In the genomic region with DNA sequence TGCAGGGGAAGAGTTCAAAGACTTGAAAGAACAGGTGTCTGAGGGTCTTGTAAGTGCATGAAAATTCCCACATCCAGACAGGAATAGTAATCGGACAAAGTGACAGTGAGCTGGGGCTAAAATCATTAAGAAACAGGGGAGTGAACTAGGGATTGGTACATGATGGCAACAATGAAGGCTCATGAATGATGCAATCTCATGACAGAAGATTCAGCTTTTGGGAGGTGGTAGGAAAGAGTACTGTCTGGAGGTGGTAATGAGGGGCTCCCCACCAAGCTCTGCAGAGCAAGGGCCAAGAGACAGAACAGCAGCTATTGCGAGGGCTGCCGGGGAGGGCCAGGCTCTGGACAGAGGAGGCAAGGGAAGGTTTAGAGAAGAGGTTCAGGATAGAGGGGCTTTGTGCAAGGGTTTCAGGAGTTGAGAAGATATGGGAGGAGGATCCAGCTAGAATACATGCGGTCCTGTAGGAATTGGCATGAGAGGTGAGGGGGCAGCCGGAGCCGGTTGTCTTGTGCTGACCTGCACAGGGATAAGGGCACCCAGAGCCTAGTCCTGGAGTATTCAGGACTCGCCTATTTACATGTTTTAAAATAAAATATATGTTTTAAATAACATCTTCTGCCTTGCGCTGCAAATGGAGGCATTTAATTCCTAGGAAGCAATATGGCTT, we compare ENCODE assay signal across 2 cellular contexts.
TF ChIP-seq lines count a peak whose summit lies in the region.

No MANE protein-coding gene starts in this region.

TF ChIP-seq in HEK293, 187 proteins besides CTCF, POLR2A, EP300 and RAD21:
- no peak for TF ChIP-seq ZNF624 (tag by site-specific recombination; IDR thresholded peaks at IDR 0.05)
- TF ChIP-seq ZNF558 (tag by site-specific recombination; IDR thresholded peaks at IDR 0.05): no peak
- no peak for TF ChIP-seq ZNF23 (tag by site-specific recombination; IDR thresholded peaks at IDR 0.05; ENCODE audit: borderline replicate concordance)
- TF ChIP-seq ZBTB17 (tag by site-specific recombination; IDR thresholded peaks at IDR 0.05): peak; percentile 41; the same call in 1 of the 2 replicates
- no peak for TF ChIP-seq ZNF350 (tag by site-specific recombination; IDR thresholded peaks at IDR 0.05)
- no peak for TF ChIP-seq RBAK (tag by site-specific recombination; IDR thresholded peaks at IDR 0.05)
- no peak for TF ChIP-seq ZNF580 (tag by site-specific recombination; IDR thresholded peaks at IDR 0.05)
- TF ChIP-seq ZFHX2 (tag by site-specific recombination; conservative IDR thresholded peaks at IDR 0.05): no peak; the same call in 1 of the 2 replicates
- peak; percentile 40; the same call in 1 of the 2 replicates for TF ChIP-seq YY2 (tag by site-specific recombination; IDR thresholded peaks at IDR 0.05)

TF ChIP-seq in H1, 55 proteins besides CTCF, POLR2A, EP300 and RAD21:
- no peak for TF ChIP-seq KDM4A (IDR thresholded peaks at IDR 0.05; ENCODE audit: low read depth, low read length, severe bottlenecking)
- no peak for TF ChIP-seq CBX5 (IDR thresholded peaks at IDR 0.05; ENCODE audit: low read depth, low read length)
- TF ChIP-seq CEBPB (IDR thresholded peaks at IDR 0.05; ENCODE audit: low read depth, low read length): 0 out of 2 replicates have a peak, but pooled peaks have one; percentile 10
- no peak for TF ChIP-seq ATF2 (IDR thresholded peaks at IDR 0.05; ENCODE audit: low read length)
